Comparison of ENCODE assay signal across 14 cellular contexts in genomic region chr11:72869845-72870244, GRCh38.
"Had no signal": no experiment of that assay in that cellular context is flagged by ENCODE, and none has a peak within 500 bp of the region (broad histone marks: within the 10 kb centered on the region; RNA-seq: fewer than 3 reads in every experiment).

No MANE protein-coding gene starts in this region.

- H3K4me3 ChIP-seq: heart right ventricle, spleen, stomach, testis, upper lobe of left lung had no signal

- H3K4me1 Mint-ChIP-seq: nephron progenitor cell had no signal

- H3K4me3 Mint-ChIP-seq: activated CD4-positive, alpha-beta T cell treated with anti-CD3 and anti-CD28 coated beads, Interleukin-2, amount 10 ng/mL, durations not matched to agents 7 days and 5 days; nephron progenitor cell had no signal

- H3K9me3 Mint-ChIP-seq: activated CD4-positive, alpha-beta T cell treated with anti-CD3 and anti-CD28 coated beads, Interleukin-2, amount 10 ng/mL, durations not matched to agents 7 days and 5 days; nephron progenitor cell had no signal

- H3K27ac Mint-ChIP-seq: nephron progenitor cell had no signal

- H3K9me3 ChIP-seq: heart right ventricle, spleen, stomach, testis, upper lobe of left lung had no signal

- H3K27ac ChIP-seq: stomach, testis, upper lobe of left lung had no signal

- H3K27me3 ChIP-seq: heart right ventricle, spleen, stomach, testis, upper lobe of left lung had no signal

- DNase-seq: activated CD4-positive, alpha-beta T cell treated with anti-CD3 and anti-CD28 coated beads, Interleukin-2, amount 10 ng/mL, durations not matched to agents 7 days and 5 days; activated naive CD4-positive, alpha-beta T cell treated with Interleukin-2 at 50 U/mL for 16 hours; activated T-cell treated with anti-CD3 and anti-CD28 coated beads for 4 hours; caudate nucleus; cortex of kidney; effector CD8-positive, alpha-beta T cell; heart right ventricle; nephron progenitor cell; spleen; stomach; testis; upper lobe of left lung had no signal

- H3K27me3 Mint-ChIP-seq: activated CD4-positive, alpha-beta T cell treated with anti-CD3 and anti-CD28 coated beads, Interleukin-2, amount 10 ng/mL, durations not matched to agents 7 days and 5 days had no signal

- ATAC-seq: heart right ventricle, left lobe of liver, sciatic nerve had no signal
